Comparison of ENCODE assay signal across 14 cellular contexts in genomic region chr13:114279146-114279545, GRCh38. TPM values are rescaled to one million over a fixed set of nuclear protein-coding genes. Genes with fewer than 3 reads are reported as not detected.
DNase-seq lines count a peak whose midpoint lies in the region; ATAC-seq and TF ChIP-seq lines count a peak whose summit lies in the region.
"Had no signal": no experiment of that assay in that cellular context is flagged by ENCODE, and none has a peak within 500 bp of the region (broad histone marks: within the 10 kb centered on the region; RNA-seq: fewer than 3 reads in every experiment).

No MANE protein-coding gene starts in this region.

- peak overlapping the region; percentile 77 for H3K27ac Mint-ChIP-seq in endodermal cell

- no peak for DNase-seq in cardiac muscle cell (ENCODE audit: low read depth in 1 of 2, low spot score in 1 of 2)
- no peak for DNase-seq in Right ventricle myocardium inferior (ENCODE audit: missing footprints)
- DNase-seq in endodermal cell, result no peak
- no peak for DNase-seq in thyroid gland
- DNase-seq in NCI-H69 (lab: John Stamatoyannopoulos, UW), result no peak
- DNase-seq in H4 (ENCODE audit: low spot score), result no peak
- no peak for DNase-seq in caudate nucleus (lab: John Stamatoyannopoulos, UW)
- DNase-seq: brain microvascular endothelial cell; DMS79 treated with DMSO at 0.1 percent for 48 hours; effector memory CD8-positive, alpha-beta T cell; right cardiac atrium had no signal

- 57 to 64% methylated on average over 2 to 4 of the region's 4 CpGs for WGBS in endodermal cell (ENCODE audit: insufficient coverage in 1 of 2, insufficient read length in 1 of 2), 2 experiments
- WGBS in thyroid gland, 2 donors, result 76 to 79% methylated on average over 4 of the region's 4 CpGs

- no peak overlapping the region for H3K4me3 Mint-ChIP-seq in endodermal cell

- intact Hi-C loops in Right ventricle myocardium inferior (cut with DNase I), result no loop called here
- intact Hi-C loops in thyroid gland (cut with DNase I), result no loop called here

- H2AFZ ChIP-seq in SU-DHL-6 (ENCODE audit: low read depth, low read length, severe bottlenecking), result no peak overlapping the region

- H3K27ac ChIP-seq in cardiac muscle cell, result peak overlapping the region; percentile 98
- peak overlapping the region; percentile 93 for H3K27ac ChIP-seq in SU-DHL-6 (ENCODE audit: low read depth, low read length)
- H3K27ac ChIP-seq in endodermal cell (ENCODE audit: low read depth, low read length), result no peak overlapping the region
- H3K27ac ChIP-seq in thyroid gland, result peak overlapping the region; percentile 99 to 100 (median 99)
- H3K27ac ChIP-seq in caudate nucleus (ENCODE audit: low read depth, low read length), result no peak overlapping the region
- H3K27ac ChIP-seq: brain microvascular endothelial cell had no signal

- no peaks in the 10 kb centered on the region for H3K27me3 ChIP-seq in cardiac muscle cell
- H3K27me3 ChIP-seq in SU-DHL-6 (ENCODE audit: low read length), result no peaks in the 10 kb centered on the region
- H3K27me3 ChIP-seq in endodermal cell (ENCODE audit: control insufficient read depth, insufficient read depth, low read length, poor library complexity, severe bottlenecking), result no peaks in the 10 kb centered on the region
- H3K27me3 ChIP-seq in thyroid gland, result no peaks in the 10 kb centered on the region
- H3K27me3 ChIP-seq: brain microvascular endothelial cell had no signal

- no peak overlapping the region for H3K4me2 ChIP-seq in SU-DHL-6 (ENCODE audit: low read depth, low read length, poor library complexity, severe bottlenecking)

- no peaks in the 10 kb centered on the region for H3K36me3 ChIP-seq in cardiac muscle cell
- H3K36me3 ChIP-seq in SU-DHL-6 (ENCODE audit: low read length), result no peaks in the 10 kb centered on the region
- peaks cover 31% of the 10 kb centered on the region for H3K36me3 ChIP-seq in endodermal cell (ENCODE audit: control insufficient read depth, insufficient read depth, low read length)
- peaks cover 0 to 4% of the 10 kb centered on the region in 2 donors for H3K36me3 ChIP-seq in thyroid gland

- peaks cover 36% of the 10 kb centered on the region for H3F3A ChIP-seq in SU-DHL-6 (ENCODE audit: insufficient read depth)

- no peaks in the 10 kb centered on the region for H3K9me2 ChIP-seq in SU-DHL-6 (replicated peaks; ENCODE audit: insufficient read depth, low read length)

- no peaks in the 10 kb centered on the region for H3K27me3 Mint-ChIP-seq in endodermal cell (ENCODE audit: insufficient read depth)
- H3K27me3 Mint-ChIP-seq: effector memory CD8-positive, alpha-beta T cell; IgD-negative memory B cell had no signal

- H3K9me3 ChIP-seq in cardiac muscle cell (ENCODE audit: low read depth), result no peaks in the 10 kb centered on the region
- H3K9me3 ChIP-seq in SU-DHL-6 (ENCODE audit: insufficient read depth, low read length), result no peaks in the 10 kb centered on the region
- no peaks in the 10 kb centered on the region for H3K9me3 ChIP-seq in endodermal cell (ENCODE audit: control insufficient read depth, low read length)
- H3K9me3 ChIP-seq in thyroid gland, result no peaks in the 10 kb centered on the region

- peaks cover 28% of the 10 kb centered on the region for H3K36me3 Mint-ChIP-seq in endodermal cell (ENCODE audit: low read depth)

- TF ChIP-seq CTCF in cardiac muscle cell (IDR thresholded peaks at IDR 0.05; ENCODE audit: low read depth, low read length) (no peak), SU-DHL-6 (IDR thresholded peaks at IDR 0.05; ENCODE audit: insufficient read depth, low read length, poor library complexity, severe bottlenecking) (no peak), endodermal cell (conservative IDR thresholded peaks at IDR 0.05) (no peak), thyroid gland (IDR thresholded peaks at IDR 0.05) (no peak)

- H3K4me1 ChIP-seq in cardiac muscle cell (ENCODE audit: low read depth), result peaks cover 32% of the 10 kb centered on the region
- H3K4me1 ChIP-seq in endodermal cell (ENCODE audit: control insufficient read depth, insufficient read depth, low read length), result peaks cover 16% of the 10 kb centered on the region
- peaks cover 21 to 23% of the 10 kb centered on the region in 2 donors for H3K4me1 ChIP-seq in thyroid gland

- no peaks in the 10 kb centered on the region for H4K20me1 ChIP-seq in SU-DHL-6 (ENCODE audit: low read depth, low read length)

- ATAC-seq in Right ventricle myocardium inferior, result no peak
- ATAC-seq: effector memory CD8-positive, alpha-beta T cell; right cardiac atrium; stimulated activated naive CD8-positive, alpha-beta T cell treated with anti-CD3 and anti-CD28 coated beads, Interleukin-15, Interleukin-2, amounts not matched to agents 100 U/mL and 50 U/mL, for 24 hours had no signal

- no peaks in the 10 kb centered on the region for H3K9me3 Mint-ChIP-seq in endodermal cell
- H3K9me3 Mint-ChIP-seq: effector memory CD8-positive, alpha-beta T cell; IgD-negative memory B cell had no signal

- peaks cover 21% of the 10 kb centered on the region for H3K79me2 ChIP-seq in SU-DHL-6 (ENCODE audit: insufficient read depth, low read length)

- no peak for TF ChIP-seq POLR2A in thyroid gland (IDR thresholded peaks at IDR 0.05)

- peaks cover 43% of the 10 kb centered on the region for H3K4me1 Mint-ChIP-seq in endodermal cell

- H3K4me3 ChIP-seq in cardiac muscle cell (no peak overlapping the region), SU-DHL-6 (ENCODE audit: insufficient read depth, low read length, poor library complexity, severe bottlenecking) (no peak overlapping the region), endodermal cell (ENCODE audit: low read length) (no peak overlapping the region), thyroid gland (replicated peaks in 1 of 3) (no peak overlapping the region)

- H3K9ac ChIP-seq in SU-DHL-6 (ENCODE audit: low read length) (no peak overlapping the region), endodermal cell (ENCODE audit: extremely low read depth, low read length, poor library complexity, severe bottlenecking) (no peak overlapping the region)

RNA-seq across cellular contexts. Expression of gene UPF3A, which starts 2.3 kb away (rescaled TPM):
- total RNA-seq in cardiac muscle cell, result 77.9 and 90.9 TPM in 2 replicates
- 81.3 and 92.9 TPM in 2 replicates for polyA plus RNA-seq in cardiac muscle cell
- total RNA-seq in Right ventricle myocardium inferior, result 19.3 TPM
- total RNA-seq in endodermal cell, result 10 to 100 TPM; 56.5 to 81.2 TPM
- polyA plus RNA-seq in endodermal cell (2013, experiment 1 of 2), result 74.4 TPM
- polyA plus RNA-seq in endodermal cell (2013, experiment 2 of 2), result 78.5 TPM
- total RNA-seq in thyroid gland, result 10 to 100 TPM; 58.8 to 81.9 (median 70.1) TPM
- 6.8 and 10.4 TPM in 2 replicates for total RNA-seq in H4 (2014; rRNA removed; shearing (Covaris generic))

RNA-seq across cellular contexts. Expression of gene CHAMP1, which starts 35.2 kb away (rescaled TPM):
- total RNA-seq in cardiac muscle cell (16.1 and 20.9 TPM in 2 replicates), Right ventricle myocardium inferior (7.7 TPM), endodermal cell (10 to 100 TPM; 34.6 to 36.1 TPM), thyroid gland (10 to 100 TPM; 15.6 to 32.1 (median 18.0) TPM)
- polyA plus RNA-seq in cardiac muscle cell, result 12.1 and 24.0 TPM in 2 replicates
- polyA plus RNA-seq in endodermal cell (2013, experiment 1 of 2), result 50.6 TPM
- polyA plus RNA-seq in endodermal cell (2013, experiment 2 of 2), result 47.8 TPM
- 13.9 and 23.9 TPM in 2 replicates for total RNA-seq in H4 (2014; rRNA removed; shearing (Covaris generic))

RNA-seq across cellular contexts. Expression of gene CDC16, which starts 44.4 kb away (rescaled TPM):
- 25.8 and 36.8 TPM in 2 replicates for total RNA-seq in cardiac muscle cell
- polyA plus RNA-seq in cardiac muscle cell, result 46.0 and 48.7 TPM in 2 replicates
- 36.7 TPM for total RNA-seq in Right ventricle myocardium inferior
- total RNA-seq in endodermal cell, result 10 to 100 TPM; 89.7 to 90.8 TPM
- 85.0 TPM for polyA plus RNA-seq in endodermal cell (2013, experiment 1 of 2)
- polyA plus RNA-seq in endodermal cell (2013, experiment 2 of 2), result 77.8 TPM
- total RNA-seq in thyroid gland, result 10 to 100 TPM; 43.9 to 63.5 (median 55.5) TPM
- 17.0 and 17.6 TPM in 2 replicates for total RNA-seq in H4 (2014; rRNA removed; shearing (Covaris generic))

Comparison
In these comparisons a context has a peak if more than half of its experiments do, and no peak if none do; other contexts are left out.
1. H3K27ac ChIP-seq: peak in cardiac muscle cell (single experiment), SU-DHL-6 (single experiment) and thyroid gland (3 of 3); none in endodermal cell (single experiment) and caudate nucleus (single experiment).